ENCODE assay signal across 15 cellular contexts in the genomic region with DNA sequence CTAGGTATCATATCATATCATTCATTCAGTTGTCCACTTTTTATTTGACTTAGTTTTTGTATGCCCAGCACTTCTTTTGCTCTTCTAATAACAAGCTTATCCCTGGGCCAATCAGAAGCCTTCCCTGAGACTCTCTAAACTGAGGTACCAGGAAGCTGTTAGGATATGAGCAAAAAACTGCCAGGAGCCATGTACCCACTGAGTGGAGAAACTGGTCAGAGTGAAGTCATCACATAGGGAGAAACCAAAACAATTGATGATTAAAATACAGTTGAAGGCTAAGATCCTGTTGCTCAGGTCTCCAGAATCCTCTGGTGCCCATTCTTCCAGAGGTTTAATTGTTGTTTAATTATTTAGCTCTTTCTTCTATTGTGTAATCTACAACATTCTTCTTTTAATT.
DNase-seq lines count a peak whose midpoint lies in the region; TF ChIP-seq lines count a peak whose summit lies in the region.
"Had no signal": no experiment of that assay in that cellular context is flagged by ENCODE, and none has a peak within 500 bp of the region (broad histone marks: within the 10 kb centered on the region; RNA-seq: fewer than 3 reads in every experiment).

No MANE protein-coding gene starts in this region.

- H3K4ac ChIP-seq in trophoblast cell (ENCODE audit: low read depth, low read length), result no peak overlapping the region

- H4K91ac ChIP-seq in trophoblast cell (ENCODE audit: low read depth, low read length), result no peak overlapping the region

- no peak overlapping the region for H3K27ac ChIP-seq in mammary epithelial cell (ENCODE audit: insufficient read depth, low read depth, low read length)
- H3K27ac ChIP-seq in breast epithelium, result no peak overlapping the region
- H3K27ac ChIP-seq in epithelial cell of prostate, result no peak overlapping the region
- H3K27ac ChIP-seq in trophoblast cell (ENCODE audit: low read depth, low read length), result no peak overlapping the region
- H3K27ac ChIP-seq: 22Rv1, BLaER1 had no signal

- POLR2A ChIA-PET in activated CD4-positive, alpha-beta memory T cell treated with anti-CD3 and anti-CD28 coated beads, Interleukin-2, amount 10 ng/mL, durations not matched to agents 7 days and 5 days (lab: Charles Lee), result no interaction called here

- TF ChIP-seq CTCF in mammary epithelial cell (conservative IDR thresholded peaks at IDR 0.05 in 1 of 2, IDR thresholded peaks at IDR 0.05 in 1 of 2; ENCODE audit: extremely low read depth in 1 of 2, insufficient read depth in 1 of 2, low read depth in 1 of 2, low read length in 2 of 2), result no peak
- TF ChIP-seq CTCF in breast epithelium (IDR thresholded peaks at IDR 0.05), result no peak
- no peak for TF ChIP-seq CTCF in glutamatergic neuron (IDR thresholded peaks at IDR 0.05; ENCODE audit: partially characterized antibody, unreplicated experiment)

- H2BK12ac ChIP-seq in trophoblast cell (ENCODE audit: low read length), result no peak overlapping the region

- H3K4me2 ChIP-seq in mammary epithelial cell (ENCODE audit: insufficient read depth, low read depth, low read length), result no peak overlapping the region
- H3K4me2 ChIP-seq in trophoblast cell (ENCODE audit: low read length), result no peak overlapping the region
- H3K4me2 ChIP-seq: BLaER1 had no signal

- intact Hi-C loops in mammary epithelial cell (cut with micrococcal nuclease) (no loop called here), breast epithelium (cut with DNase I; ENCODE audit: low total_unique reads) (no loop called here)

- CTCF ChIA-PET in mammary epithelial cell (lab: Charles Lee; ENCODE audit: low non-redundant PET), result no interaction called here
- CTCF ChIA-PET in activated CD4-positive, alpha-beta memory T cell treated with anti-CD3 and anti-CD28 coated beads, Interleukin-2, amount 10 ng/mL, durations not matched to agents 7 days and 5 days (lab: Charles Lee), result no interaction called here

- H3K36me3 ChIP-seq in mammary epithelial cell (ENCODE audit: insufficient read depth, low read length), result no peaks in the 10 kb centered on the region
- no peaks in the 10 kb centered on the region for H3K36me3 ChIP-seq in breast epithelium
- H3K36me3 ChIP-seq in trophoblast cell (ENCODE audit: control insufficient read depth in 1 of 2, insufficient read depth in 2 of 2, low read length in 2 of 2), result no peaks in the 10 kb centered on the region
- H3K36me3 ChIP-seq: BLaER1, HAP-1 had no signal

- peaks cover 6% of the 10 kb centered on the region for H3K27me3 Mint-ChIP-seq in glutamatergic neuron (ENCODE audit: unreplicated experiment)
- no peaks in the 10 kb centered on the region for H3K27me3 Mint-ChIP-seq in activated CD4-positive, alpha-beta memory T cell treated with anti-CD3 and anti-CD28 coated beads, Interleukin-2, amount 10 ng/mL, durations not matched to agents 7 days and 5 days
- H3K27me3 Mint-ChIP-seq: CD4-positive, alpha-beta memory T cell had no signal

- H3K18ac ChIP-seq in trophoblast cell (ENCODE audit: low read length), result no peak overlapping the region

- H2AFZ ChIP-seq in mammary epithelial cell (ENCODE audit: low read depth, low read length) (no peak overlapping the region), trophoblast cell (ENCODE audit: insufficient read depth, low read length, poor library complexity) (no peak overlapping the region)

- no peak overlapping the region for H3K4me3 Mint-ChIP-seq in glutamatergic neuron (ENCODE audit: unreplicated experiment)
- no peak overlapping the region for H3K4me3 Mint-ChIP-seq in activated CD4-positive, alpha-beta memory T cell treated with anti-CD3 and anti-CD28 coated beads, Interleukin-2, amount 10 ng/mL, durations not matched to agents 7 days and 5 days
- H3K4me3 Mint-ChIP-seq: CD14-positive monocyte; CD4-positive, alpha-beta memory T cell had no signal

- dilution Hi-C loops in mammary epithelial cell (cut with HindIII; ENCODE audit: low sequenced_read_pairs), result no loop called here

- H3K79me2 ChIP-seq in mammary epithelial cell (ENCODE audit: insufficient read depth, low read length) (no peaks in the 10 kb centered on the region), trophoblast cell (ENCODE audit: control insufficient read depth, insufficient read depth, low read length, poor library complexity) (no peaks in the 10 kb centered on the region)

- peak; percentile 20 for DNase-seq in mammary epithelial cell
- no peak for DNase-seq in breast epithelium (ENCODE audit: low spot score in 2 of 2)
- DNase-seq in epithelial cell of prostate (ENCODE audit: low read depth, low spot score), result peak; percentile 0
- no peak for DNase-seq in glutamatergic neuron
- DNase-seq in trophoblast cell, result no peak
- no peak for DNase-seq in activated CD4-positive, alpha-beta memory T cell treated with anti-CD3 and anti-CD28 coated beads, Interleukin-2, amount 10 ng/mL, durations not matched to agents 7 days and 5 days
- no peak for DNase-seq in NCI-H345 (lab: John Stamatoyannopoulos, UW)
- DNase-seq: CD4-positive, alpha-beta memory T cell; DMS153; DMS79; GF-D8 had no signal

- H4K8ac ChIP-seq in trophoblast cell (ENCODE audit: low read depth, low read length), result no peak overlapping the region

- H3K79me1 ChIP-seq in trophoblast cell (ENCODE audit: low read length), result no peaks in the 10 kb centered on the region

- no peak overlapping the region for H2BK5ac ChIP-seq in trophoblast cell (ENCODE audit: low read depth, low read length, poor library complexity)

- H3K9ac ChIP-seq in mammary epithelial cell (ENCODE audit: insufficient read depth, low read length), result no peak overlapping the region
- no peak overlapping the region for H3K9ac ChIP-seq in trophoblast cell (ENCODE audit: low read length)
- H3K9ac ChIP-seq: BLaER1 had no signal

- in situ Hi-C loops in mammary epithelial cell (cut with MboI; ENCODE audit: low sequenced_read_pairs in 2 of 2), result no loop called here

- H4K20me1 ChIP-seq in mammary epithelial cell (ENCODE audit: insufficient read depth, low read length), result no peaks in the 10 kb centered on the region
- H4K20me1 ChIP-seq: BLaER1 had no signal

- no peak overlapping the region for H2BK120ac ChIP-seq in trophoblast cell (ENCODE audit: insufficient read depth, low read length, poor library complexity)

- H3K9me3 ChIP-seq in mammary epithelial cell (replicated peaks; ENCODE audit: insufficient read depth, low read length) (no peaks in the 10 kb centered on the region), breast epithelium (no peaks in the 10 kb centered on the region), trophoblast cell (ENCODE audit: insufficient read depth, low read depth, low read length) (no peaks in the 10 kb centered on the region)
- H3K9me3 ChIP-seq: BLaER1, HAP-1 had no signal

- H3K4me1 ChIP-seq in mammary epithelial cell (ENCODE audit: insufficient read depth, low read length) (no peaks in the 10 kb centered on the region), breast epithelium (no peaks in the 10 kb centered on the region), trophoblast cell (ENCODE audit: control insufficient read depth in 1 of 2, insufficient read depth in 2 of 2, low read length in 2 of 2) (no peaks in the 10 kb centered on the region)
- H3K4me1 ChIP-seq: BLaER1, HAP-1 had no signal

- H3K27me3 ChIP-seq in mammary epithelial cell (ENCODE audit: insufficient read depth, low read length), result no peaks in the 10 kb centered on the region
- H3K27me3 ChIP-seq in breast epithelium, result no peaks in the 10 kb centered on the region
- no peaks in the 10 kb centered on the region for H3K27me3 ChIP-seq in trophoblast cell (ENCODE audit: insufficient read depth, low read length)
- H3K27me3 ChIP-seq: BLaER1 had no signal

- peak overlapping the region; percentile 54 for H3K27ac Mint-ChIP-seq in glutamatergic neuron (ENCODE audit: unreplicated experiment)
- no peak overlapping the region for H3K27ac Mint-ChIP-seq in activated CD4-positive, alpha-beta memory T cell treated with anti-CD3 and anti-CD28 coated beads, Interleukin-2, amount 10 ng/mL, durations not matched to agents 7 days and 5 days
- H3K27ac Mint-ChIP-seq: CD14-positive monocyte; CD4-positive, alpha-beta memory T cell had no signal

- H3K36me3 Mint-ChIP-seq in glutamatergic neuron (ENCODE audit: unreplicated experiment), result no peaks in the 10 kb centered on the region
- no peaks in the 10 kb centered on the region for H3K36me3 Mint-ChIP-seq in activated CD4-positive, alpha-beta memory T cell treated with anti-CD3 and anti-CD28 coated beads, Interleukin-2, amount 10 ng/mL, durations not matched to agents 7 days and 5 days (ENCODE audit: low read depth)
- H3K36me3 Mint-ChIP-seq: CD14-positive monocyte had no signal

- no peak overlapping the region for H4K12ac ChIP-seq in trophoblast cell (ENCODE audit: low read depth, low read length)

- peaks cover 14% of the 10 kb centered on the region for H3K4me1 Mint-ChIP-seq in glutamatergic neuron (ENCODE audit: low read depth, unreplicated experiment)
- peaks cover 4% of the 10 kb centered on the region for H3K4me1 Mint-ChIP-seq in activated CD4-positive, alpha-beta memory T cell treated with anti-CD3 and anti-CD28 coated beads, Interleukin-2, amount 10 ng/mL, durations not matched to agents 7 days and 5 days
- H3K4me1 Mint-ChIP-seq: CD14-positive monocyte; CD4-positive, alpha-beta memory T cell had no signal

- TF ChIP-seq POLR2A in breast epithelium (IDR thresholded peaks at IDR 0.05), result no peak

- no peak overlapping the region for H2AK5ac ChIP-seq in trophoblast cell (ENCODE audit: low read length)

- no peak overlapping the region for H3K4me3 ChIP-seq in mammary epithelial cell (replicated peaks in 1 of 3; ENCODE audit: insufficient read depth in 1 of 3, low read depth in 2 of 3, low read length in 3 of 3)
- H3K4me3 ChIP-seq in breast epithelium, result no peak overlapping the region
- no peak overlapping the region for H3K4me3 ChIP-seq in trophoblast cell (ENCODE audit: low read depth, low read length)
- H3K4me3 ChIP-seq: BLaER1, HAP-1 had no signal

- no TSS peak for BruUV-seq in mammary epithelial cell (replicated peaks; lab: Mats Ljungman, UMichigan)

- peaks cover 6% of the 10 kb centered on the region for H3K9me3 Mint-ChIP-seq in glutamatergic neuron (ENCODE audit: unreplicated experiment)
- no peaks in the 10 kb centered on the region for H3K9me3 Mint-ChIP-seq in activated CD4-positive, alpha-beta memory T cell treated with anti-CD3 and anti-CD28 coated beads, Interleukin-2, amount 10 ng/mL, durations not matched to agents 7 days and 5 days
- H3K9me3 Mint-ChIP-seq: CD4-positive, alpha-beta memory T cell had no signal

- no peak overlapping the region for H3K23ac ChIP-seq in trophoblast cell (ENCODE audit: low read length)

- H3K14ac ChIP-seq in trophoblast cell (ENCODE audit: low read length), result no peak overlapping the region

Comparison
In these comparisons a context has a peak if more than half of its experiments do, and no peak if none do; other contexts are left out.
1. DNase-seq: peak in mammary epithelial cell (single experiment) and epithelial cell of prostate (single experiment); none in breast epithelium (0 of 2), glutamatergic neuron (single experiment), trophoblast cell (0 of 2), activated CD4-positive, alpha-beta memory T cell treated with anti-CD3 and anti-CD28 coated beads, Interleukin-2, amount 10 ng/mL, durations not matched to agents 7 days and 5 days (single experiment) and NCI-H345 (single experiment).